In genomic region chr19:41753936-41754529, GRCh38 we compare ENCODE assay signal across 1 cellular context.
TF ChIP-seq lines count a peak whose summit lies in the region.

No MANE protein-coding gene starts in this region.

TF ChIP-seq in IMR-90, 13 proteins besides CTCF, POLR2A, EP300 and RAD21 (continued from another document):
- TF ChIP-seq ELK1 (IDR thresholded peaks at IDR 0.05; ENCODE audit: borderline replicate concordance, low read depth, low read length): no peak
- no peak for TF ChIP-seq MAFK (IDR thresholded peaks at IDR 0.05; ENCODE audit: low read depth, low read length)
- no peak for TF ChIP-seq CEBPB (IDR thresholded peaks at IDR 0.05; ENCODE audit: low read depth, low read length)
- no peak for TF ChIP-seq BHLHE40 (IDR thresholded peaks at IDR 0.05; ENCODE audit: low read depth, low read length)
- TF ChIP-seq FOS (IDR thresholded peaks at IDR 0.05; ENCODE audit: low read depth, low read length): no peak
- TF ChIP-seq RFX5 (IDR thresholded peaks at IDR 0.05; ENCODE audit: low read depth, low read length): no peak
- TF ChIP-seq, protein P1, sequence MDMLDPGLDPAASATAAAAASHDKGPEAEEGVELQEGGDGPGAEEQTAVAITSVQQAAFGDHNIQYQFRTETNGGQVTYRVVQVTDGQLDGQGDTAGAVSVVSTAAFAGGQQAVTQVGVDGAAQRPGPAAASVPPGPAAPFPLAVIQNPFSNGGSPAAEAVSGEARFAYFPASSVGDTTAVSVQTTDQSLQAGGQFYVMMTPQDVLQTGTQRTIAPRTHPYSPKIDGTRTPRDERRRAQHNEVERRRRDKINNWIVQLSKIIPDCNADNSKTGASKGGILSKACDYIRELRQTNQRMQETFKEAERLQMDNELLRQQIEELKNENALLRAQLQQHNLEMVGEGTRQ (IDR thresholded peaks at IDR 0.05; ENCODE audit: low read depth, low read length): no peak
